In the genomic region with DNA sequence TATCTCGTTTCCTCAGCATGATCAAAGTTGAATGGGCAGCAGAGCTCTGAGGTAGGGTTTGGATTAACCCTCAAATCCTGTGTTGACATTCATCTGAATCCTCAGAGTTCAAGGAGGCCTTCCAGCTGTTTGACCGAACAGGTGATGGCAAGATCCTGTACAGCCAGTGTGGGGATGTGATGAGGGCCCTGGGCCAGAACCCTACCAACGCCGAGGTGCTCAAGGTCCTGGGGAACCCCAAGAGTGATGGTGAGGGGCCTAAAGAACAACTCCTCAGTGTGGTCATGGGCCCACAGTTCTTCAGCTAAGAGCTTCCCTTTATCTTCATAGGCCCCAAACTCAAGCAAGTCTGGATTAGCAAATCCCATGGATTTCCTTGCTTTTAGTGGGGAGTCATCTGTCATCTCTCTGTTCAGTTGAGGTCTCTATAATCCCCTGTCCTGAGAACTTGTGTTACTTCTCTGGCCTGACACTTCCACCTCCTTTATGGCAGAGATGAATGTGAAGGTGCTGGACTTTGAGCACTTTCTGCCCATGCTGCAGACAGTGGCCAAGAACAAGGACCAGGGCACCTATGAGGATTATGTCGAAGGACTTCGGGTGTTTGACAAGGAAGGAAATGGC, we compare ENCODE assay signal across 1 cellular context.
TF ChIP-seq lines count a peak whose summit lies in the region.

No MANE protein-coding gene starts in this region.

TF ChIP-seq in HepG2, 621 proteins besides CTCF, POLR2A, EP300 and RAD21:
- TF ChIP-seq MBD4 (IDR thresholded peaks at IDR 0.05; ENCODE audit: borderline replicate concordance, low read length) (0 out of 2 replicates have a peak, but pooled peaks have one; percentile 49), POLR2G (IDR thresholded peaks at IDR 0.05; ENCODE audit: low read depth, low read length) (peak; percentile 43), RBFOX2 (IDR thresholded peaks at IDR 0.05; ENCODE audit: low read depth, low read length) (peak; percentile 53)
- TF ChIP-seq, protein P1, sequence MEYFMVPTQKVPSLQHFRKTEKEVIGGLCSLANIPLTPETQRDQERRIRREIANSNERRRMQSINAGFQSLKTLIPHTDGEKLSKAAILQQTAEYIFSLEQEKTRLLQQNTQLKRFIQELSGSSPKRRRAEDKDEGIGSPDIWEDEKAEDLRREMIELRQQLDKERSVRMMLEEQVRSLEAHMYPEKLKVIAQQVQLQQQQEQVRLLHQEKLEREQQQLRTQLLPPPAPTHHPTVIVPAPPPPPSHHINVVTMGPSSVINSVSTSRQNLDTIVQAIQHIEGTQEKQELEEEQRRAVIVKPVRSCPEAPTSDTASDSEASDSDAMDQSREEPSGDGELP (IDR thresholded peaks at IDR 0.05; ENCODE audit: borderline replicate concordance, low read depth), result 0 out of 2 replicates have a peak, but pooled peaks have one; percentile 20
- TF ChIP-seq, protein P2, sequence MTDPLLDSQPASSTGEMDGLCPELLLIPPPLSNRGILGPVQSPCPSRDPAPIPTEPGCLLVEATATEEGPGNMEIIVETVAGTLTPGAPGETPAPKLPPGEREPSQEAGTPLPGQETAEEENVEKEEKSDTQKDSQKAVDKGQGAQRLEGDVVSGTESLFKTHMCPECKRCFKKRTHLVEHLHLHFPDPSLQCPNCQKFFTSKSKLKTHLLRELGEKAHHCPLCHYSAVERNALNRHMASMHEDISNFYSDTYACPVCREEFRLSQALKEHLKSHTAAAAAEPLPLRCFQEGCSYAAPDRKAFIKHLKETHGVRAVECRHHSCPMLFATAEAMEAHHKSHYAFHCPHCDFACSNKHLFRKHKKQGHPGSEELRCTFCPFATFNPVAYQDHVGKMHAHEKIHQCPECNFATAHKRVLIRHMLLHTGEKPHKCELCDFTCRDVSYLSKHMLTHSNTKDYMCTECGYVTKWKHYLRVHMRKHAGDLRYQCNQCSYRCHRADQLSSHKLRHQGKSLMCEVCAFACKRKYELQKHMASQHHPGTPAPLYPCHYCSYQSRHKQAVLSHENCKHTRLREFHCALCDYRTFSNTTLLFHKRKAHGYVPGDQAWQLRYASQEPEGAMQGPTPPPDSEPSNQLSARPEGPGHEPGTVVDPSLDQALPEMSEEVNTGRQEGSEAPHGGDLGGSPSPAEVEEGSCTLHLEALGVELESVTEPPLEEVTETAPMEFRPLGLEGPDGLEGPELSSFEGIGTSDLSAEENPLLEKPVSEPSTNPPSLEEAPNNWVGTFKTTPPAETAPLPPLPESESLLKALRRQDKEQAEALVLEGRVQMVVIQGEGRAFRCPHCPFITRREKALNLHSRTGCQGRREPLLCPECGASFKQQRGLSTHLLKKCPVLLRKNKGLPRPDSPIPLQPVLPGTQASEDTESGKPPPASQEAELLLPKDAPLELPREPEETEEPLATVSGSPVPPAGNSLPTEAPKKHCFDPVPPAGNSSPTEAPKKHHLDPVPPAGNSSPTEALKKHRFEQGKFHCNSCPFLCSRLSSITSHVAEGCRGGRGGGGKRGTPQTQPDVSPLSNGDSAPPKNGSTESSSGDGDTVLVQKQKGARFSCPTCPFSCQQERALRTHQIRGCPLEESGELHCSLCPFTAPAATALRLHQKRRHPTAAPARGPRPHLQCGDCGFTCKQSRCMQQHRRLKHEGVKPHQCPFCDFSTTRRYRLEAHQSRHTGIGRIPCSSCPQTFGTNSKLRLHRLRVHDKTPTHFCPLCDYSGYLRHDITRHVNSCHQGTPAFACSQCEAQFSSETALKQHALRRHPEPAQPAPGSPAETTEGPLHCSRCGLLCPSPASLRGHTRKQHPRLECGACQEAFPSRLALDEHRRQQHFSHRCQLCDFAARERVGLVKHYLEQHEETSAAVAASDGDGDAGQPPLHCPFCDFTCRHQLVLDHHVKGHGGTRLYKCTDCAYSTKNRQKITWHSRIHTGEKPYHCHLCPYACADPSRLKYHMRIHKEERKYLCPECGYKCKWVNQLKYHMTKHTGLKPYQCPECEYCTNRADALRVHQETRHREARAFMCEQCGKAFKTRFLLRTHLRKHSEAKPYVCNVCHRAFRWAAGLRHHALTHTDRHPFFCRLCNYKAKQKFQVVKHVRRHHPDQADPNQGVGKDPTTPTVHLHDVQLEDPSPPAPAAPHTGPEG (CRISPR knock-in tag; IDR thresholded peaks at IDR 0.05), result no peak
